In the genomic region with DNA sequence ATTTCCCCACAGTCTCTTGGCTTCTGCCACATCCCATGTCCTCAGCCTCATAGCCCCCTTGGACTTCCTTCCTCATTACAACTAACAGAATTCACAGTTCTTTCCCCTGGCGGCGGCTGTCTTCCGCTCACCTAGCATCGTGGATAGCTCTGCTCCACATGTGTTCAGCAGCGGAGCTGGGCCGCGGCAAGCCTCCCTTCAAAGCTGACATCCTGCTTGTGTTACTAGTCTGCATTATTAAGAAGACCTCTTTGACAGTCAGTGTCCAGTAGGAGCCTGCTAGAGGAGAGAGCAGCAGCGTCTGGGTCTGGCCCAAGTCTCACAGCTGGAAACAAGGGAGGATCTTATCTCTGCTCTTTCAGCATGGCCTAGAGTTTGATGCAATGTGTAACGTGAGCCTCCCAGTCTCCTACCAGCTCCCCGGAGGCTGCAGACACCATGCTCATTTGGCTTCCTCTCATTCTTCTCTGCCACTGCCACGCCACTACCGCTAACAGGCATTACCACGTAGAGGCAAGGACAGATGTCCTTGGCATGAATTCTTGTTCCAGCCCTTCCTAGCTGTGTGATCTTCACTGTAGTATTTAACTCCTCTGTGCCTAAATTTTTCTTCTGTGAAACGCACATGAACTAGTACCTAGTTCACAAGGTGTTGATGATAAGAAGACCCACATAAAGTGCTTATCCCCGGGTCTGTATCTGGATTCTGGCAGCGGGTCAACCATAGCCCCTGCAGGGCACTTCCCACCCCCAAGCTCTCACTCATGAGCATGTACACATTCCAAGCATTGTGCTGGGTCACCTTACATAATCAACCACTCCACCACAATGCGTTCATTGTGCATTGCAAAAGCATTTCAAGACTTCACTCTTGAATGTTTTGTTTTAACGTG, we compare ENCODE assay signal across 9 cellular contexts.
DNase-seq lines count a peak whose midpoint lies in the region; ATAC-seq and TF ChIP-seq lines count a peak whose summit lies in the region.
"Had no signal": no experiment of that assay in that cellular context is flagged by ENCODE, and none has a peak within 500 bp of the region (broad histone marks: within the 10 kb centered on the region; RNA-seq: fewer than 3 reads in every experiment).

No MANE protein-coding gene starts in this region.

- no peaks in the 10 kb centered on the region for H3K36me3 Mint-ChIP-seq in activated naive CD4-positive, alpha-beta T cell treated with anti-CD3 and anti-CD28 coated beads, Interleukin-2, amount 50 U/mL, for 24 hours
- peaks cover 0 to 18% of the 10 kb centered on the region in 2 donors for H3K36me3 Mint-ChIP-seq in activated naive CD4-positive, alpha-beta T cell treated with anti-CD3 and anti-CD28 coated beads, Interleukin-2, amount 50 U/mL, for 72 hours
- peaks cover 4% of the 10 kb centered on the region for H3K36me3 Mint-ChIP-seq in activated T-helper 1 cell treated with anti-CD3 and anti-CD28 coated beads, Interleukin-12 subunit alpha, Interleukin-12 subunit beta, Interleukin-2, Interleukin-4 antibody, amounts not matched to agents 30 ng/mL and 10 ng/mL and 1 ng/mL, durations not matched to agents 14 hours and 24 hours and 36 hours (ENCODE audit: low read depth)
- no peaks in the 10 kb centered on the region for H3K36me3 Mint-ChIP-seq in type B pancreatic cell

- no peak overlapping the region for H3K4me3 ChIP-seq in iPS DF 6.9 (ENCODE audit: low read length)

- intact Hi-C loops in activated T-helper 1 cell treated with anti-CD3 and anti-CD28 coated beads, Interleukin-12 subunit alpha, Interleukin-12 subunit beta, Interleukin-2, Interleukin-4 antibody, amounts not matched to agents 30 ng/mL and 10 ng/mL and 1 ng/mL, durations not matched to agents 14 hours and 24 hours and 36 hours (cut with micrococcal nuclease), result no loop called here

- no peaks in the 10 kb centered on the region for H3K9me3 Mint-ChIP-seq in activated naive CD4-positive, alpha-beta T cell treated with anti-CD3 and anti-CD28 coated beads, Interleukin-2, amount 50 U/mL, for 24 hours
- no peaks in the 10 kb centered on the region for H3K9me3 Mint-ChIP-seq in activated naive CD4-positive, alpha-beta T cell treated with anti-CD3 and anti-CD28 coated beads, Interleukin-2, amount 50 U/mL, for 72 hours
- H3K9me3 Mint-ChIP-seq in activated T-helper 1 cell treated with anti-CD3 and anti-CD28 coated beads, Interleukin-12 subunit alpha, Interleukin-12 subunit beta, Interleukin-2, Interleukin-4 antibody, amounts not matched to agents 30 ng/mL and 10 ng/mL and 1 ng/mL, durations not matched to agents 14 hours and 24 hours and 36 hours, result no peaks in the 10 kb centered on the region
- no peaks in the 10 kb centered on the region for H3K9me3 Mint-ChIP-seq in type B pancreatic cell

- peak overlapping the region; percentile 55 for H3K4me3 Mint-ChIP-seq in activated naive CD4-positive, alpha-beta T cell treated with anti-CD3 and anti-CD28 coated beads, Interleukin-2, amount 50 U/mL, for 24 hours
- peak overlapping the region; percentile 58 for H3K4me3 Mint-ChIP-seq in activated T-helper 1 cell treated with anti-CD3 and anti-CD28 coated beads, Interleukin-12 subunit alpha, Interleukin-12 subunit beta, Interleukin-2, Interleukin-4 antibody, amounts not matched to agents 30 ng/mL and 10 ng/mL and 1 ng/mL, durations not matched to agents 14 hours and 24 hours and 36 hours
- H3K4me3 Mint-ChIP-seq in type B pancreatic cell, result peak overlapping the region; percentile 20

- TF ChIP-seq CTCF in type B pancreatic cell (conservative IDR thresholded peaks at IDR 0.05), result peak; percentile 15

- no CpG with 5 or more reads among the region's 18 CpGs for WGBS in iPS DF 6.9 (ENCODE audit: insufficient coverage, insufficient read length)

- no peak overlapping the region for H3K27ac ChIP-seq in iPS DF 6.9 (ENCODE audit: low read length)

- H3K36me3 ChIP-seq in iPS DF 6.9 (ENCODE audit: control insufficient read depth, insufficient read depth, low read length), result no peaks in the 10 kb centered on the region

- in situ Hi-C loops in ACHN (cut with HindIII; ENCODE audit: low pct_ligation_motif_present, low pct_unique_long_range_greater_than_20kb, low sequenced_read_pairs), result no loop called here

- no peak for DNase-seq in activated naive CD4-positive, alpha-beta T cell treated with anti-CD3 and anti-CD28 coated beads, Interleukin-2, amount 50 U/mL, for 72 hours (ENCODE audit: low spot score in 2 of 2)
- DNase-seq in activated T-helper 1 cell treated with anti-CD3 and anti-CD28 coated beads, Interleukin-12 subunit alpha, Interleukin-12 subunit beta, Interleukin-2, Interleukin-4 antibody, amounts not matched to agents 30 ng/mL and 10 ng/mL and 1 ng/mL, durations not matched to agents 14 hours and 24 hours and 36 hours (ENCODE audit: low spot score), result no peak
- peak; percentile 29 for DNase-seq in iPS DF 6.9 (ENCODE audit: low read depth, low spot score)
- DNase-seq in type B pancreatic cell (ENCODE audit: extremely low spot score, unreplicated experiment), result no peak
- no peak for DNase-seq in ACHN
- DNase-seq: stimulated activated CD4-positive, alpha-beta T cell treated with anti-CD3 and anti-CD28 coated beads, Interleukin-4, amount 100 ng/mL, for 1 hour had no signal

- no peak for ATAC-seq in activated naive CD4-positive, alpha-beta T cell treated with anti-CD3 and anti-CD28 coated beads, Interleukin-2, amount 50 U/mL, for 72 hours
- no peak for ATAC-seq in HG03520 (IDR thresholded peaks at IDR 0.05; ENCODE audit: unreplicated experiment)
- ATAC-seq in HG02678 (IDR thresholded peaks at IDR 0.05; ENCODE audit: unreplicated experiment), result no peak

- no peaks in the 10 kb centered on the region for H3K27me3 ChIP-seq in iPS DF 6.9 (ENCODE audit: control insufficient read depth, insufficient read depth, low read length)

- H3K9me3 ChIP-seq in iPS DF 6.9 (ENCODE audit: control insufficient read depth, insufficient read depth, low read length), result no peaks in the 10 kb centered on the region

- H3K27me3 Mint-ChIP-seq in activated naive CD4-positive, alpha-beta T cell treated with anti-CD3 and anti-CD28 coated beads, Interleukin-2, amount 50 U/mL, for 24 hours, result no peaks in the 10 kb centered on the region
- peaks cover 4% of the 10 kb centered on the region for H3K27me3 Mint-ChIP-seq in activated T-helper 1 cell treated with anti-CD3 and anti-CD28 coated beads, Interleukin-12 subunit alpha, Interleukin-12 subunit beta, Interleukin-2, Interleukin-4 antibody, amounts not matched to agents 30 ng/mL and 10 ng/mL and 1 ng/mL, durations not matched to agents 14 hours and 24 hours and 36 hours (ENCODE audit: insufficient read depth)
- H3K27me3 Mint-ChIP-seq in type B pancreatic cell, result peaks cover 15% of the 10 kb centered on the region

- H3K27ac Mint-ChIP-seq in activated naive CD4-positive, alpha-beta T cell treated with anti-CD3 and anti-CD28 coated beads, Interleukin-2, amount 50 U/mL, for 24 hours, result peak overlapping the region; percentile 76
- peak overlapping the region in 1 of 2 donors; percentile 97 for H3K27ac Mint-ChIP-seq in activated naive CD4-positive, alpha-beta T cell treated with anti-CD3 and anti-CD28 coated beads, Interleukin-2, amount 50 U/mL, for 72 hours
- H3K27ac Mint-ChIP-seq in activated T-helper 1 cell treated with anti-CD3 and anti-CD28 coated beads, Interleukin-12 subunit alpha, Interleukin-12 subunit beta, Interleukin-2, Interleukin-4 antibody, amounts not matched to agents 30 ng/mL and 10 ng/mL and 1 ng/mL, durations not matched to agents 14 hours and 24 hours and 36 hours, result peak overlapping the region; percentile 89
- peak overlapping the region; percentile 67 for H3K27ac Mint-ChIP-seq in type B pancreatic cell

- peaks cover 4% of the 10 kb centered on the region; the same call in 1 of the 2 replicates for H3K4me1 ChIP-seq in iPS DF 6.9 (ENCODE audit: control insufficient read depth, insufficient read depth, low read length)

- H3K4me1 Mint-ChIP-seq in activated naive CD4-positive, alpha-beta T cell treated with anti-CD3 and anti-CD28 coated beads, Interleukin-2, amount 50 U/mL, for 24 hours, result peaks cover 65% of the 10 kb centered on the region
- peaks cover 75% of the 10 kb centered on the region for H3K4me1 Mint-ChIP-seq in activated T-helper 1 cell treated with anti-CD3 and anti-CD28 coated beads, Interleukin-12 subunit alpha, Interleukin-12 subunit beta, Interleukin-2, Interleukin-4 antibody, amounts not matched to agents 30 ng/mL and 10 ng/mL and 1 ng/mL, durations not matched to agents 14 hours and 24 hours and 36 hours (ENCODE audit: low read depth)
- peaks cover 18% of the 10 kb centered on the region for H3K4me1 Mint-ChIP-seq in type B pancreatic cell (ENCODE audit: unreplicated experiment)
